ENCODE assay signal across 21 cellular contexts in genomic region chr6:150617496-150618460, GRCh38. TPM values are rescaled to one million over a fixed set of nuclear protein-coding genes. Genes with fewer than 3 reads are reported as not detected.
DNase-seq lines count a peak whose midpoint lies in the region; ATAC-seq and TF ChIP-seq lines count a peak whose summit lies in the region.
"Had no signal": no experiment of that assay in that cellular context is flagged by ENCODE, and none has a peak within 500 bp of the region (broad histone marks: within the 10 kb centered on the region; RNA-seq: fewer than 3 reads in every experiment).

No MANE protein-coding gene starts in this region.

- DNase-seq in SK-N-MC (ENCODE audit: low read depth, low spot score) (no peak), kidney glomerular epithelial cell (lab: John Stamatoyannopoulos, UW) (peak; percentile 3), gastrocnemius medialis (no peak), NCI-H2171 treated with DMSO at 0.1 percent for 48 hours (lab: John Stamatoyannopoulos, UW) (no peak), mesendoderm (no peak)
- DNase-seq: activated CD4-positive, alpha-beta T cell treated with anti-CD3 and anti-CD28 coated beads, Interleukin-2, amount 50 U/mL, for 1 hour; activated T-cell treated with anti-CD3 and anti-CD28 coated beads for 4 hours; body of pancreas; DMS79; hippocampal formation; kidney; MG63; NCI-H187 treated with DMSO at 0.1 percent for 48 hours; NCI-H446 treated with DMSO at 0.1 percent for 48 hours; occipital lobe; tibial artery had no signal

- WGBS in mesendoderm (ENCODE audit: extremely low coverage, insufficient coverage, low lambda C conversion rate) = no CpG with 5 or more reads among the region's 6 CpGs

- H3K36me3 ChIP-seq in HEK293 (ENCODE audit: control insufficient read depth in 2 of 2, insufficient read depth in 1 of 2, low read length in 2 of 2) = no peaks in the 10 kb centered on the region
- H3K36me3 ChIP-seq in SK-N-MC (ENCODE audit: insufficient read depth, low read length) = no peaks in the 10 kb centered on the region
- H3K36me3 ChIP-seq in gastrocnemius medialis = no peaks in the 10 kb centered on the region
- no peaks in the 10 kb centered on the region for H3K36me3 ChIP-seq in mesendoderm (ENCODE audit: control insufficient read depth, insufficient read depth, low read length)
- H3K36me3 ChIP-seq: MG63, tibial artery had no signal

- no peak overlapping the region for H3K27ac ChIP-seq in HEK293 (ENCODE audit: extremely low read depth, low read depth, low read length)
- H3K27ac ChIP-seq in SK-N-MC = peak overlapping the region; percentile 83
- H3K27ac ChIP-seq in gastrocnemius medialis = peak overlapping the region in 3 of 4 donors; percentile 16 to 48 (median 18)
- no peak overlapping the region for H3K27ac ChIP-seq in mesendoderm (ENCODE audit: low read depth, low read length)
- H3K27ac ChIP-seq: body of pancreas, C4-2B, tibial artery had no signal

- H3K79me2 ChIP-seq in mesendoderm (ENCODE audit: control insufficient read depth, insufficient read depth, low read length) = no peaks in the 10 kb centered on the region

- H3K4me2 ChIP-seq in mesendoderm (ENCODE audit: low read length) = no peak overlapping the region
- H3K4me2 ChIP-seq: GM23338 had no signal

- no peak overlapping the region for H2BK5ac ChIP-seq in mesendoderm (ENCODE audit: low read length)

- intact Hi-C loops in gastrocnemius medialis (cut with DNase I; ENCODE audit: low total_unique reads) = no loop called here

- POLR2A ChIA-PET in HEK293 (lab: Yijun Ruan, JAX) = no interaction called here

- H3K4me1 ChIP-seq in HEK293 (ENCODE audit: control insufficient read depth, insufficient read depth, low read length) (peaks cover 13% of the 10 kb centered on the region), gastrocnemius medialis (peaks cover 0 to 3% of the 10 kb centered on the region in 2 donors), mesendoderm (ENCODE audit: control insufficient read depth, low read depth, low read length) (no peaks in the 10 kb centered on the region)
- H3K4me1 ChIP-seq: body of pancreas, tibial artery had no signal

- H2BK15ac ChIP-seq in mesendoderm (replicated peaks; ENCODE audit: low read depth) = no peak overlapping the region

- H3K56ac ChIP-seq in mesendoderm (ENCODE audit: low read length) = no peak overlapping the region

- no peak overlapping the region for H3K18ac ChIP-seq in mesendoderm (ENCODE audit: low read length)

- no peak overlapping the region for H3K4me3 ChIP-seq in HEK293 (ENCODE audit: low read depth, low read length)
- peak overlapping the region; percentile 60 for H3K4me3 ChIP-seq in SK-N-MC
- no peak overlapping the region for H3K4me3 ChIP-seq in gastrocnemius medialis
- no peak overlapping the region for H3K4me3 ChIP-seq in mesendoderm (ENCODE audit: low read length)
- H3K4me3 ChIP-seq: body of pancreas, GM23338, MG63, skin epidermis, tibial artery had no signal

- in situ Hi-C loops in gastrocnemius medialis (cut with MboI; ENCODE audit: low sequenced_read_pairs in 4 of 4) = no loop called here

- H3K9ac ChIP-seq in SK-N-MC (ENCODE audit: insufficient read length) = peak overlapping the region; percentile 8
- H3K9ac ChIP-seq in mesendoderm (ENCODE audit: low read length) = no peak overlapping the region

- H2AK5ac ChIP-seq in mesendoderm (ENCODE audit: low read length) = no peak overlapping the region

- no peaks in the 10 kb centered on the region for H3K27me3 ChIP-seq in gastrocnemius medialis
- H3K27me3 ChIP-seq in mesendoderm (ENCODE audit: insufficient read depth, low read length, poor library complexity) = no peaks in the 10 kb centered on the region
- H3K27me3 ChIP-seq: body of pancreas, MG63, tibial artery had no signal

- H2BK120ac ChIP-seq in mesendoderm (ENCODE audit: low read depth, low read length) = no peak overlapping the region

- no peak overlapping the region for H4K8ac ChIP-seq in mesendoderm (ENCODE audit: low read depth, low read length)

- no peak overlapping the region for H4K5ac ChIP-seq in mesendoderm (ENCODE audit: low read length)

- no peaks in the 10 kb centered on the region for H3K79me1 ChIP-seq in mesendoderm (ENCODE audit: low read length)

- ATAC-seq in gastrocnemius medialis (no peak), HG02763 (IDR thresholded peaks at IDR 0.05; ENCODE audit: unreplicated experiment) (no peak)
- ATAC-seq: body of pancreas, GM23338 had no signal

- CTCF ChIA-PET in HEK293 (lab: Yijun Ruan, JAX) = interaction anchor here (0.6 to 1.1 kb wide), 4 partner anchors 16 to 396 kb away, joined by 3 read pairs; no protein-coding TSS in a partner anchor

- no peak for TF ChIP-seq CTCF in HEK293 (tag by site-specific recombination; IDR thresholded peaks at IDR 0.05)
- no peak for TF ChIP-seq CTCF in gastrocnemius medialis (IDR thresholded peaks at IDR 0.05 in 4 of 5, conservative IDR thresholded peaks at IDR 0.05 in 1 of 5)

- H3K9me3 ChIP-seq in HEK293 (ENCODE audit: control insufficient read depth, insufficient read depth, low read depth, low read length) (no peaks in the 10 kb centered on the region), SK-N-MC (ENCODE audit: low read depth, low read length) (no peaks in the 10 kb centered on the region), gastrocnemius medialis (no peaks in the 10 kb centered on the region)
- H3K9me3 ChIP-seq: body of pancreas, MG63, tibial artery had no signal

- H3K23ac ChIP-seq in mesendoderm (ENCODE audit: low read length) = no peak overlapping the region

- H3K4ac ChIP-seq in mesendoderm (ENCODE audit: low read depth, low read length) = no peak overlapping the region

- no peak for TF ChIP-seq POLR2A in gastrocnemius medialis (IDR thresholded peaks at IDR 0.05)

TF ChIP-seq in HEK293, 187 proteins besides CTCF, POLR2A, EP300 and RAD21:
- TF ChIP-seq TRIM28 (IDR thresholded peaks at IDR 0.05; ENCODE audit: borderline replicate concordance, low read length) (0 out of 2 replicates have a peak, but pooled peaks have one; percentile 23), ZNF26 (tag by site-specific recombination; IDR thresholded peaks at IDR 0.05) (0 out of 2 replicates have a peak, but pooled peaks have one; percentile 12), ZNF837 (tag by site-specific recombination; IDR thresholded peaks at IDR 0.05) (no peak)

RNA-seq across cellular contexts. Expression of gene PLEKHG1, which starts 18.1 kb away (rescaled TPM):
- total RNA-seq in gastrocnemius medialis = 1 to 10 TPM; 2.3 to 7.7 (median 4.4) TPM
- 0.29 TPM for polyA plus RNA-seq in mesendoderm (2013, experiment 1 of 2)
- polyA plus RNA-seq in mesendoderm (2013, experiment 2 of 2) = 0.34 TPM

Comparison
In these comparisons a context has a peak if more than half of its experiments do, and no peak if none do; other contexts are left out.
1. H3K27ac ChIP-seq: peak in SK-N-MC (single experiment) and gastrocnemius medialis (3 of 4); none in HEK293 (single experiment) and mesendoderm (single experiment).